ENCODE assay signal across 14 cellular contexts in the genomic region with DNA sequence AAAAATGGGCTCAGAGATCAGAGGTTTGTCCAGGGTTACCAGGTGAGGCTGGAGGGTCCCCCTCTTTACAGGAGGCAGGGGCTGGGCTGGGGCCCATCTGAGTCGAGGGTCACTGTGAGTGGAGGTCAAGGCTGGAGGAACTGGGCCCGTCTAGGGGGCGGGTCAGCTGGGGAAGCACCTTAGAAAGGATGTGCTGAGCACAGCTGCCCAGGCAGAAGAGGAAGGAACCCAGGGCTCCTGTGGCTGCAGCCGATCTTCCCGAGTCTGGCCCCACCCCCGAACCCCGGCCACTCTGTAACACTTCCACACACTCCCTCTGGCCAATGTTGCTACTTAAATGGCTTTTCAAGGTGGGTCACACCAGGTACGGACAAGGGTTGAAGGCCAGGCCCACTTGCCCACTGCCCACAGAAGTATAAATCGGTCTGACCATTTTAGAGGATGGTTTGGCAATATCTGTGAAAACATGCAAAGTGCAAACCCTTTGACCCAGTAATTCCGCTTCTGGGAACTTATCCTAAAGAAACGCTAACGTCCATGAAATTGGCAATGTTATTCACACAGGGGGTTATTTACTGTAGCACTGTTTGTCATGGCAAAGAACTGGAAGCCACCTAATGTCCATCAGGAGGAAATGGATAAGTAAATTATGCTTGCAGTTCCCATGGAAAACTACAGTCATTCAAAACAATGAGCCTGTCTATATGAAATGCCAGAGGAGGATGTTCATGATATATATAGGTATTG. TPM values are rescaled to one million over a fixed set of nuclear protein-coding genes. Genes with fewer than 3 reads are reported as not detected.
DNase-seq lines count a peak whose midpoint lies in the region; FAIRE-seq and TF ChIP-seq lines count a peak whose summit lies in the region.
"Had no signal": no experiment of that assay in that cellular context is flagged by ENCODE, and none has a peak within 500 bp of the region (broad histone marks: within the 10 kb centered on the region; RNA-seq: fewer than 3 reads in every experiment).

No MANE protein-coding gene starts in this region.

- TF ChIP-seq POLR2A in NB4 (IDR thresholded peaks at IDR 0.05; ENCODE audit: extremely low read depth, insufficient read length) (no peak), H1 (IDR thresholded peaks at IDR 0.05; ENCODE audit: control extremely low read depth in 1 of 2, low read depth in 2 of 2, low read length in 2 of 2) (no peak)

- DNase-seq in CD1c-positive myeloid dendritic cell (ENCODE audit: extremely low spot score) (peak; percentile 55), NB4 (ENCODE audit: low read depth) (peak; percentile 30), H1 (ENCODE audit: low read depth in 1 of 2, low spot score in 2 of 2) (peak in 1 of 2 experiments; percentile 60), A673 (ENCODE audit: low spot score) (no peak), islet precursor cell (no peak), H4 (ENCODE audit: low spot score) (no peak), GM19239 (ENCODE audit: insufficient read length, low spot score) (no peak)
- DNase-seq: activated T-cell treated with anti-CD3 and anti-CD28 coated beads, Interleukin-2, amount 50 U/mL, for 24 hours; brain microvascular endothelial cell; immature natural killer cell; NCI-H1930; stimulated activated CD4-positive, alpha-beta T cell treated with anti-CD3 and anti-CD28 coated beads, Interleukin-4, amount 100 ng/mL, for 4 hours had no signal

- POLR2A ChIA-PET in H1 (lab: Charles Lee; ENCODE audit: partially characterized antibody) (no interaction called here), A673 (lab: Charles Lee; ENCODE audit: low non-redundant PET) (no interaction called here)

- no peak overlapping the region for H3K18ac ChIP-seq in H1 (ENCODE audit: extremely low read depth, low read length)

- FAIRE-seq in H1 (lab: Jason Lieb, UNC) (no peak), GM19239 (lab: Jason Lieb, UNC) (no peak)

- no peak overlapping the region for H2BK120ac ChIP-seq in H1 (replicated peaks; ENCODE audit: low read depth, low read length)

- TF ChIP-seq CTCF in NB4 (IDR thresholded peaks at IDR 0.05; ENCODE audit: low read depth, low read length) (no peak), H1 (IDR thresholded peaks at IDR 0.05; ENCODE audit: control extremely low read depth in 1 of 3, insufficient read depth in 1 of 3, low read depth in 1 of 3, low read length in 3 of 3) (no peak), A673 (conservative IDR thresholded peaks at IDR 0.05; ENCODE audit: low read depth, low read length) (no peak)

- H3K14ac ChIP-seq in H1 (ENCODE audit: insufficient read length) = no peak overlapping the region

- no peak overlapping the region for H4K91ac ChIP-seq in H1 (replicated peaks; ENCODE audit: insufficient read length, low read length)

- no peak for TF ChIP-seq EP300 in H1 (IDR thresholded peaks at IDR 0.05; ENCODE audit: borderline replicate concordance in 1 of 2, low read depth in 2 of 2, low read length in 2 of 2)

- H3K56ac ChIP-seq in H1 (replicated peaks; ENCODE audit: insufficient read length, low read depth, low read length) = no peak overlapping the region

- H4K5ac ChIP-seq in H1 (ENCODE audit: insufficient read length, low read depth, low read length) = no peak overlapping the region

- no peak overlapping the region for H2BK5ac ChIP-seq in H1 (ENCODE audit: low read depth, low read length)

- CTCF ChIA-PET in H1 (lab: Charles Lee; ENCODE audit: partially characterized antibody) = interaction anchor here (1.0 to 1.9 kb wide), 3 partner anchors 10 to 24 kb away, joined by 3 to 8 read pairs (median 4); no protein-coding TSS in a partner anchor
- CTCF ChIA-PET in A673 (lab: Charles Lee) = no interaction called here

- no peaks in the 10 kb centered on the region for H3K23me2 ChIP-seq in H1 (ENCODE audit: low read depth, low read length)

- no peak overlapping the region for H2BK15ac ChIP-seq in H1 (ENCODE audit: low read length)

- H3K9me3 ChIP-seq in H1 (ENCODE audit: insufficient read depth in 2 of 2, low read depth in 1 of 2, low read length in 1 of 2) = peaks cover 0 to 3% of the 10 kb centered on the region in 2 experiments; a peak in 1 of 4 replicates
- H3K9me3 ChIP-seq in mesodermal cell (ENCODE audit: control insufficient read depth, low read length) = peaks cover 6% of the 10 kb centered on the region
- H3K9me3 ChIP-seq in A673 (ENCODE audit: low read depth, low read length, poor library complexity, severe bottlenecking) = no peaks in the 10 kb centered on the region

- H4K20me1 ChIP-seq in H1 (replicated peaks in 1 of 2; ENCODE audit: control insufficient read depth in 1 of 2, insufficient read depth in 2 of 2, low read length in 2 of 2) = no peaks in the 10 kb centered on the region

- H2AFZ ChIP-seq in H1 (ENCODE audit: low read length) = peak overlapping the region; percentile 89; the same call in 1 of the 2 replicates
- H2AFZ ChIP-seq: parathyroid adenoma had no signal

- intact Hi-C loops in A673 (cut with micrococcal nuclease; ENCODE audit: unreplicated experiment) = no loop called here

- H3K4me3 ChIP-seq in NB4 (ENCODE audit: low read depth, low read length) (no peak overlapping the region), H1 (ENCODE audit: extremely low read depth in 1 of 4, insufficient read depth in 2 of 4, low read depth in 3 of 4, low read length in 4 of 4) (no peak overlapping the region), mesodermal cell (ENCODE audit: extremely low read depth, insufficient read depth, low read length, poor library complexity, severe bottlenecking) (no peak overlapping the region), A673 (ENCODE audit: low read depth, low read length, poor library complexity, severe bottlenecking) (no peak overlapping the region)

- no peak overlapping the region for H2BK12ac ChIP-seq in H1 (ENCODE audit: low read depth, low read length)

- no peak overlapping the region for H3K27ac ChIP-seq in H1 (ENCODE audit: low read depth, low read length)
- peak overlapping the region; percentile 30 for H3K27ac ChIP-seq in mesodermal cell (ENCODE audit: low read depth, low read length, severe bottlenecking)
- H3K27ac ChIP-seq in A673 (ENCODE audit: low read depth, low read length, poor library complexity, severe bottlenecking) = no peak overlapping the region
- H3K27ac ChIP-seq: brain microvascular endothelial cell, parathyroid adenoma had no signal

- no peaks in the 10 kb centered on the region for H3K79me1 ChIP-seq in H1 (ENCODE audit: low read depth, low read length)

- 68% methylated on average over 12 of the region's 12 CpGs; no CpG with 5 or more reads in 1 of the 2 experiments for WGBS in H1 (ENCODE audit: extremely low coverage in 1 of 2, insufficient coverage in 1 of 2, insufficient read length in 1 of 2, insufficient replicate concordance in 2 of 2, low coverage in 1 of 2, low lambda C conversion rate in 2 of 2, missing lambda C conversion rate in 1 of 2), 2 experiments
- WGBS in mesodermal cell (ENCODE audit: insufficient coverage in 2 of 2), 2 experiments = 67 to 81% methylated on average over 6 to 10 of the region's 12 CpGs

- H3K23ac ChIP-seq in H1 (ENCODE audit: insufficient read length) = no peak overlapping the region

- no peak for TF ChIP-seq RAD21 in H1 (IDR thresholded peaks at IDR 0.05 in 1 of 2, conservative IDR thresholded peaks at IDR 0.05 in 1 of 2; ENCODE audit: low read depth in 2 of 2, low read length in 2 of 2)

- peak overlapping the region; percentile 85; the same call in 1 of the 2 replicates for H4K8ac ChIP-seq in H1 (ENCODE audit: extremely low read depth, insufficient read depth, low read length)

- H3K4me2 ChIP-seq in H1 (ENCODE audit: insufficient read depth in 1 of 2, low read depth in 2 of 2, low read length in 2 of 2) = no peak overlapping the region

- no peaks in the 10 kb centered on the region for H3K79me2 ChIP-seq in H1 (ENCODE audit: control insufficient read depth in 1 of 2, insufficient read depth in 2 of 2, low read length in 2 of 2)
- H3K79me2 ChIP-seq: parathyroid adenoma had no signal

- H3K4me1 ChIP-seq in H1 (replicated peaks in 1 of 4; ENCODE audit: control insufficient read depth in 3 of 4, insufficient read depth in 4 of 4, low read length in 3 of 4) = peaks cover 4 to 7% (median 6%) of the 10 kb centered on the region in 4 experiments; a peak in 6 of 7 replicates
- H3K4me1 ChIP-seq in mesodermal cell (ENCODE audit: control insufficient read depth, insufficient read depth, low read length, poor library complexity, severe bottlenecking) = peaks cover 17% of the 10 kb centered on the region
- no peaks in the 10 kb centered on the region for H3K4me1 ChIP-seq in A673 (ENCODE audit: insufficient read depth, low read length, poor library complexity, severe bottlenecking)

- BruUV-seq in A673 (replicated peaks; lab: Mats Ljungman, UMichigan) = no TSS peak

- no peak overlapping the region for H3K4ac ChIP-seq in H1 (replicated peaks; ENCODE audit: insufficient read length, low read depth, low read length)

- H2BK20ac ChIP-seq in H1 (ENCODE audit: low read length) = no peak overlapping the region

- H3K36me3 ChIP-seq in H1 (ENCODE audit: control insufficient read depth in 2 of 4, insufficient read depth in 4 of 4, low read length in 3 of 4) (no peaks in the 10 kb centered on the region), mesodermal cell (ENCODE audit: control insufficient read depth, insufficient read depth, low read length) (no peaks in the 10 kb centered on the region), A673 (ENCODE audit: insufficient read depth, low read length, poor library complexity, severe bottlenecking) (no peaks in the 10 kb centered on the region)
- H3K36me3 ChIP-seq: brain microvascular endothelial cell had no signal

- H3K27me3 ChIP-seq in H1 (replicated peaks in 1 of 4; ENCODE audit: control insufficient read depth in 3 of 4, extremely low read depth in 1 of 4, insufficient read depth in 3 of 4, low read length in 3 of 4) (no peaks in the 10 kb centered on the region), A673 (replicated peaks; ENCODE audit: insufficient read depth, low read depth, low read length, poor library complexity) (no peaks in the 10 kb centered on the region)
- H3K27me3 ChIP-seq: brain microvascular endothelial cell had no signal

- no peak overlapping the region for H3K9ac ChIP-seq in H1 (replicated peaks in 1 of 4; ENCODE audit: extremely low read depth in 1 of 4, low read depth in 3 of 4, low read length in 3 of 4)
- H3K9ac ChIP-seq: parathyroid adenoma had no signal

- no peak overlapping the region for H2AK5ac ChIP-seq in H1 (ENCODE audit: low read depth, low read length)

RNA-seq across cellular contexts. Expression of gene EEIG1, which starts 30.5 kb away (rescaled TPM):
- 50.8 and 51.3 TPM in 2 replicates for total RNA-seq in H1 (2021; fragmentation: NEBNext Ultra II Directional; extraction: Animal tissue kit (Norgen Biotek cat#: 25700))
- polyA plus RNA-seq in H1 (2011; rRNA removed) = 29.8 and 61.0 TPM in 2 replicates
- 21.7 TPM for polyA plus RNA-seq in H1 (2011; cell fraction: cytosol; rRNA removed)
- 44.6 TPM for polyA plus RNA-seq in H1 (2011; cell fraction: nucleus; rRNA removed)
- polyA plus RNA-seq in H1 (2012, experiment 1 of 2) = 25.4 to 46.5 TPM (median 38.1 TPM) in 4 replicates
- 23.9 TPM for polyA plus RNA-seq in H1 (2012, experiment 2 of 2)
- polyA plus RNA-seq in H1 (2013, experiment 1 of 2) = 23.7 TPM
- 21.4 TPM for polyA plus RNA-seq in H1 (2013, experiment 2 of 2)
- polyA minus RNA-seq in H1 (2011; rRNA and poly(A)+ RNA removed) = 17.4 and 17.6 TPM in 2 replicates
- polyA minus RNA-seq in H1 (2011; cell fraction: cytosol; rRNA and poly(A)+ RNA removed) = 13.5 TPM
- 20.7 TPM for polyA minus RNA-seq in H1 (2011; cell fraction: nucleus; rRNA and poly(A)+ RNA removed)
- 17.7 TPM for polyA plus RNA-seq in mesodermal cell (2013, experiment 1 of 2)
- 15.3 TPM for polyA plus RNA-seq in mesodermal cell (2013, experiment 2 of 2)
- total RNA-seq in A673 (2021) = 30.0 and 34.1 TPM in 2 replicates
- 7.6 and 10.6 TPM in 2 replicates for total RNA-seq in H4 (2014; rRNA removed; shearing (Covaris generic))

RNA-seq across cellular contexts. Expression of gene NAIF1, which starts 55.9 kb away (rescaled TPM):
- 8.7 and 11.6 TPM in 2 replicates for total RNA-seq in H1 (2021; fragmentation: NEBNext Ultra II Directional; extraction: Animal tissue kit (Norgen Biotek cat#: 25700))
- 9.0 and 11.2 TPM in 2 replicates for polyA plus RNA-seq in H1 (2011; rRNA removed)
- 12.5 TPM for polyA plus RNA-seq in H1 (2011; cell fraction: cytosol; rRNA removed)
- 10.5 TPM for polyA plus RNA-seq in H1 (2011; cell fraction: nucleus; rRNA removed)
- 7.3 to 9.9 TPM (median 9.4 TPM) in 4 replicates for polyA plus RNA-seq in H1 (2012, experiment 1 of 2)
- polyA plus RNA-seq in H1 (2012, experiment 2 of 2) = 7.0 TPM
- 5.9 TPM for polyA plus RNA-seq in H1 (2013, experiment 1 of 2)
- polyA plus RNA-seq in H1 (2013, experiment 2 of 2) = 5.8 TPM
- polyA minus RNA-seq in H1 (2011; rRNA and poly(A)+ RNA removed) = 8.0 and 10.2 TPM in 2 replicates
- polyA minus RNA-seq in H1 (2011; cell fraction: cytosol; rRNA and poly(A)+ RNA removed) = 6.5 TPM
- 5.1 TPM for polyA minus RNA-seq in H1 (2011; cell fraction: nucleus; rRNA and poly(A)+ RNA removed)
- 7.5 TPM for polyA plus RNA-seq in mesodermal cell (2013, experiment 1 of 2)
- 8.9 TPM for polyA plus RNA-seq in mesodermal cell (2013, experiment 2 of 2)
- total RNA-seq in A673 (2021) = 9.3 and 10.8 TPM in 2 replicates
- total RNA-seq in H4 (2014; rRNA removed; shearing (Covaris generic)) = 6.5 and 12.3 TPM in 2 replicates

RNA-seq across cellular contexts. Expression of gene SLC25A25, which starts 56.8 kb away (rescaled TPM):
- 16.8 and 18.5 TPM in 2 replicates for total RNA-seq in H1 (2021; fragmentation: NEBNext Ultra II Directional; extraction: Animal tissue kit (Norgen Biotek cat#: 25700))
- polyA plus RNA-seq in H1 (2011; rRNA removed) = 6.5 and 10.0 TPM in 2 replicates
- polyA plus RNA-seq in H1 (2011; cell fraction: cytosol; rRNA removed) = 13.4 TPM
- 20.4 TPM for polyA plus RNA-seq in H1 (2011; cell fraction: nucleus; rRNA removed)
- 13.0 to 16.1 TPM (median 14.5 TPM) in 4 replicates for polyA plus RNA-seq in H1 (2012, experiment 1 of 2)
- 11.4 TPM for polyA plus RNA-seq in H1 (2012, experiment 2 of 2)
- 6.5 TPM for polyA plus RNA-seq in H1 (2013, experiment 1 of 2)
- 6.8 TPM for polyA plus RNA-seq in H1 (2013, experiment 2 of 2)
- 11.8 and 11.9 TPM in 2 replicates for polyA minus RNA-seq in H1 (2011; rRNA and poly(A)+ RNA removed)
- polyA minus RNA-seq in H1 (2011; cell fraction: cytosol; rRNA and poly(A)+ RNA removed) = 15.9 TPM
- polyA minus RNA-seq in H1 (2011; cell fraction: nucleus; rRNA and poly(A)+ RNA removed) = 11.6 TPM
- 7.2 TPM for polyA plus RNA-seq in mesodermal cell (2013, experiment 1 of 2)
- polyA plus RNA-seq in mesodermal cell (2013, experiment 2 of 2) = 7.5 TPM
- 24.7 and 26.1 TPM in 2 replicates for total RNA-seq in A673 (2021)
- 4.7 and 5.8 TPM in 2 replicates for total RNA-seq in H4 (2014; rRNA removed; shearing (Covaris generic))

Comparison
In these comparisons a context has a peak if more than half of its experiments do, and no peak if none do; other contexts are left out.
1. DNase-seq: peak in CD1c-positive myeloid dendritic cell (single experiment) and NB4 (single experiment); none in A673 (single experiment), islet precursor cell (single experiment), H4 (single experiment) and GM19239 (single experiment).